Comparison of ENCODE assay signal across 8 cellular contexts in genomic region chr7:131688738-131689661, GRCh38.
DNase-seq lines count a peak whose midpoint lies in the region; ATAC-seq and TF ChIP-seq lines count a peak whose summit lies in the region.

No MANE protein-coding gene starts in this region.

- peak; percentile 68 for ATAC-seq in HG03139 (IDR thresholded peaks at IDR 0.05; ENCODE audit: unreplicated experiment)
- peak; percentile 60 to 72 for ATAC-seq in natural killer cell treated with Interleukin-12 subunit alpha and Interleukin-12 subunit beta and Interleukin-15 and Interleukin-18, amount 100 ng/mL, for 72 hours
- ATAC-seq in HG03565 (IDR thresholded peaks at IDR 0.05; ENCODE audit: unreplicated experiment) = no peak

- H3K36me3 ChIP-seq in OCI-LY1 (ENCODE audit: insufficient read depth, low read length) (no peaks in the 10 kb centered on the region), esophagus squamous epithelium (no peaks in the 10 kb centered on the region), stomach (no peaks in the 10 kb centered on the region)

- H3K27me3 ChIP-seq in OCI-LY1 (ENCODE audit: insufficient read depth, low read length) = peaks cover 7% of the 10 kb centered on the region; the same call in 1 of the 2 replicates
- H3K27me3 ChIP-seq in esophagus squamous epithelium = peaks cover 0 to 78% (median 0%) of the 10 kb centered on the region in 4 donors
- H3K27me3 ChIP-seq in stomach = peaks cover 0 to 75% (median 28%) of the 10 kb centered on the region in 3 donors

- H3K4me1 ChIP-seq in OCI-LY1 (ENCODE audit: insufficient read depth, low read length, severe bottlenecking) = no peaks in the 10 kb centered on the region
- peaks cover 0 to 8% (median 3%) of the 10 kb centered on the region in 3 donors for H3K4me1 ChIP-seq in esophagus squamous epithelium
- peaks cover 5 to 9% (median 6%) of the 10 kb centered on the region in 4 donors for H3K4me1 ChIP-seq in stomach

- H3K27me3 Mint-ChIP-seq in natural killer cell treated with Interleukin-12 subunit alpha and Interleukin-12 subunit beta and Interleukin-15 and Interleukin-18, amount 100 ng/mL, for 72 hours = peaks cover 14 to 27% of the 10 kb centered on the region in 2 donors

- no peak overlapping the region for H3K4me3 Mint-ChIP-seq in natural killer cell treated with Interleukin-12 subunit alpha and Interleukin-12 subunit beta and Interleukin-15 and Interleukin-18, amount 100 ng/mL, for 72 hours

- no peak overlapping the region for H2AFZ ChIP-seq in OCI-LY1 (ENCODE audit: low read length)

- H4K20me1 ChIP-seq in OCI-LY1 (ENCODE audit: insufficient read depth, low read length) = no peaks in the 10 kb centered on the region

- no peak for TF ChIP-seq POLR2A in esophagus squamous epithelium (IDR thresholded peaks at IDR 0.05)
- TF ChIP-seq POLR2A in stomach (IDR thresholded peaks at IDR 0.05) = no peak

- no peaks in the 10 kb centered on the region for H3K79me2 ChIP-seq in OCI-LY1 (ENCODE audit: insufficient read depth, low read length)

- no peaks in the 10 kb centered on the region for H3K9me2 ChIP-seq in OCI-LY1 (ENCODE audit: low read depth, low read length)

- no peaks in the 10 kb centered on the region for H3K9me3 Mint-ChIP-seq in natural killer cell treated with Interleukin-12 subunit alpha and Interleukin-12 subunit beta and Interleukin-15 and Interleukin-18, amount 100 ng/mL, for 72 hours

- H3K36me3 Mint-ChIP-seq in natural killer cell treated with Interleukin-12 subunit alpha and Interleukin-12 subunit beta and Interleukin-15 and Interleukin-18, amount 100 ng/mL, for 72 hours = no peaks in the 10 kb centered on the region

- H3K9me3 ChIP-seq in OCI-LY1 (ENCODE audit: low read length) (no peaks in the 10 kb centered on the region), esophagus squamous epithelium (no peaks in the 10 kb centered on the region), stomach (no peaks in the 10 kb centered on the region)

- peaks cover 0 to 4% of the 10 kb centered on the region in 2 donors for H3K4me1 Mint-ChIP-seq in natural killer cell treated with Interleukin-12 subunit alpha and Interleukin-12 subunit beta and Interleukin-15 and Interleukin-18, amount 100 ng/mL, for 72 hours (ENCODE audit: low read depth in 2 of 2)

- H3F3A ChIP-seq in OCI-LY1 (ENCODE audit: insufficient read depth, low read length) = no peaks in the 10 kb centered on the region

- 55 to 59% methylated on average over 9 to 10 of the region's 12 CpGs for WGBS in esophagus squamous epithelium, 2 donors
- WGBS in stomach, 5 donors = 52 to 56% (median 56%) methylated on average over 12 of the region's 12 CpGs

- no peak overlapping the region for H3K9ac ChIP-seq in OCI-LY1 (ENCODE audit: low read length)

- H3K4me3 ChIP-seq in OCI-LY1 (ENCODE audit: low read depth, low read length, poor library complexity, severe bottlenecking) = no peak overlapping the region
- no peak overlapping the region for H3K4me3 ChIP-seq in esophagus squamous epithelium
- H3K4me3 ChIP-seq in stomach = no peak overlapping the region

- TF ChIP-seq EP300 in stomach (IDR thresholded peaks at IDR 0.05) = no peak

- no peak overlapping the region for H3K27ac ChIP-seq in OCI-LY1 (ENCODE audit: low read depth, low read length, poor library complexity, severe bottlenecking)
- H3K27ac ChIP-seq in esophagus squamous epithelium = no peak overlapping the region
- no peak overlapping the region for H3K27ac ChIP-seq in stomach

- TF ChIP-seq CTCF in OCI-LY1 (IDR thresholded peaks at IDR 0.05; ENCODE audit: low read length) (peak; percentile 98), esophagus squamous epithelium (IDR thresholded peaks at IDR 0.05) (peak; percentile 62 to 95 (median 88)), stomach (IDR thresholded peaks at IDR 0.05) (peak in 6 of 7 experiments; percentile 33 to 94 (median 90))

- intact Hi-C loops in esophagus squamous epithelium (cut with DNase I) (loop anchor here (10.0 kb wide), 1 partner anchor 896 kb away; no protein-coding TSS in a partner anchor), stomach (cut with DNase I; ENCODE audit: low total_unique reads) (no loop called here)

- no peak overlapping the region for H3K27ac Mint-ChIP-seq in natural killer cell treated with Interleukin-12 subunit alpha and Interleukin-12 subunit beta and Interleukin-15 and Interleukin-18, amount 100 ng/mL, for 72 hours

- H3K4me2 ChIP-seq in OCI-LY1 (ENCODE audit: low read length) = no peak overlapping the region

- DNase-seq in GM03348 (ENCODE audit: low spot score) (peak; percentile 93), activated T-cell treated with anti-CD3 and anti-CD28 coated beads for 4 hours (peak; percentile 36), esophagus squamous epithelium (lab: John Stamatoyannopoulos, UW) (no peak), stomach (peak; percentile 71)
- DNase-seq in natural killer cell treated with Interleukin-12 subunit alpha and Interleukin-12 subunit beta and Interleukin-15 and Interleukin-18, amount 100 ng/mL, for 72 hours (ENCODE audit: low spot score) = peak; percentile 71
